In genomic region chr10:58834093-58834674, GRCh38 we compare ENCODE assay signal across 18 cellular contexts.
A peak's percentile ranks its signal among the peaks of the same experiment; 100 is the strongest.
DNase-seq lines count a peak whose midpoint lies in the region; ATAC-seq and TF ChIP-seq lines count a peak whose summit lies in the region.
"Had no signal": no experiment of that assay in that cellular context is flagged by ENCODE, and none has a peak within 500 bp of the region (broad histone marks: within the 10 kb centered on the region; RNA-seq: fewer than 3 reads in every experiment).

No MANE protein-coding gene starts in this region.

- H3K9ac ChIP-seq in rectal smooth muscle tissue (ENCODE audit: low read length), result no peak overlapping the region
- H3K9ac ChIP-seq: BLaER1 treated with 17β-estradiol and CSF1 and Interleukin-3, amounts not matched to agents 10 nM and 100 nM had no signal

- H3K27me3 ChIP-seq in rectal smooth muscle tissue (ENCODE audit: control insufficient read depth, insufficient read depth, low read length), result no peaks in the 10 kb centered on the region
- H3K27me3 ChIP-seq in aorta (ENCODE audit: control insufficient read depth in 1 of 2, insufficient read depth in 2 of 2, low read length in 1 of 2), result no peaks in the 10 kb centered on the region
- no peaks in the 10 kb centered on the region for H3K27me3 ChIP-seq in A673 (replicated peaks; ENCODE audit: insufficient read depth, low read depth, low read length, poor library complexity)
- H3K27me3 ChIP-seq: adrenal gland; BLaER1 treated with 17β-estradiol and CSF1 and Interleukin-3, amounts not matched to agents 10 nM and 100 nM; SJCRH30 had no signal

- DNase-seq in caudate nucleus (lab: John Stamatoyannopoulos, UW) (no peak), left ventricle myocardium superior (no peak), aorta (no peak), NCI-H2196 (lab: John Stamatoyannopoulos, UW; ENCODE audit: unreplicated experiment) (no peak), A673 (ENCODE audit: low spot score) (no peak)
- DNase-seq: activated CD4-positive, CD25-positive, alpha-beta regulatory T cell; adrenal gland; foreskin melanocyte; naive thymus-derived CD8-positive, alpha-beta T cell; NCI-H526 treated with DMSO at 0.1 percent for 48 hours; OCI-M1; SJCRH30; stimulated activated CD4-positive, alpha-beta T cell treated with anti-CD3 and anti-CD28 coated beads, Interleukin-1b, Interleukin-23, amount 100 ng/mL, for 48 hours had no signal

- BruUV-seq in A673 (replicated peaks; lab: Mats Ljungman, UMichigan), result no TSS peak

- 9 to 20% methylated on average over 4 of the region's 4 CpGs for WGBS in aorta, 2 donors

- POLR2A ChIA-PET in A673 (lab: Charles Lee; ENCODE audit: low non-redundant PET), result no interaction called here

- H3K36me3 ChIP-seq in rectal smooth muscle tissue (ENCODE audit: control insufficient read depth, insufficient read depth, low read length), result no peaks in the 10 kb centered on the region
- no peaks in the 10 kb centered on the region for H3K36me3 ChIP-seq in aorta (ENCODE audit: control insufficient read depth in 1 of 2, insufficient read depth in 2 of 2, low read length in 1 of 2)
- H3K36me3 ChIP-seq in A673 (ENCODE audit: insufficient read depth, low read length, poor library complexity, severe bottlenecking), result no peaks in the 10 kb centered on the region
- H3K36me3 ChIP-seq: adrenal gland; BLaER1 treated with 17β-estradiol and CSF1 and Interleukin-3, amounts not matched to agents 10 nM and 100 nM; SJCRH30 had no signal

- H3K4me3 ChIP-seq in rectal smooth muscle tissue (ENCODE audit: low read length), result no peak overlapping the region
- no peak overlapping the region for H3K4me3 ChIP-seq in aorta (ENCODE audit: low read length in 2 of 2)
- no peak overlapping the region for H3K4me3 ChIP-seq in A673 (ENCODE audit: low read depth, low read length, poor library complexity, severe bottlenecking)
- H3K4me3 ChIP-seq: adrenal gland; BLaER1 treated with 17β-estradiol and CSF1 and Interleukin-3, amounts not matched to agents 10 nM and 100 nM; GM23338; lung; SJCRH30 had no signal

- no peaks in the 10 kb centered on the region for H3K9me3 ChIP-seq in aorta (ENCODE audit: control insufficient read depth, low read length)
- H3K9me3 ChIP-seq in A673 (ENCODE audit: low read depth, low read length, poor library complexity, severe bottlenecking), result no peaks in the 10 kb centered on the region
- H3K9me3 ChIP-seq: adrenal gland; BLaER1 treated with 17β-estradiol and CSF1 and Interleukin-3, amounts not matched to agents 10 nM and 100 nM; SJCRH30 had no signal

- CTCF ChIA-PET in A673 (lab: Charles Lee), result no interaction called here

- ATAC-seq in left ventricle myocardium superior (peak; percentile 79), aorta (ENCODE audit: low FRiP score) (peak; percentile 64), HG03354 (IDR thresholded peaks at IDR 0.05; ENCODE audit: poor library complexity, severe bottlenecking, unreplicated experiment) (no peak)
- ATAC-seq: GM23338; naive thymus-derived CD8-positive, alpha-beta T cell had no signal

- H3K27ac ChIP-seq in caudate nucleus (ENCODE audit: low read depth, low read length), result peak overlapping the region; percentile 46
- H3K27ac ChIP-seq in rectal smooth muscle tissue (ENCODE audit: low read depth, low read length), result peak overlapping the region; percentile 35
- H3K27ac ChIP-seq in aorta (ENCODE audit: low read depth in 1 of 2, low read length in 2 of 2), result no peak overlapping the region
- H3K27ac ChIP-seq in A673 (ENCODE audit: low read depth, low read length, poor library complexity, severe bottlenecking), result no peak overlapping the region
- H3K27ac ChIP-seq: BLaER1 treated with 17β-estradiol and CSF1 and Interleukin-3, amounts not matched to agents 10 nM and 100 nM; SJCRH30 had no signal

- no peaks in the 10 kb centered on the region for H3K4me1 ChIP-seq in rectal smooth muscle tissue (ENCODE audit: control insufficient read depth, insufficient read depth, low read length)
- H3K4me1 ChIP-seq in aorta (ENCODE audit: control insufficient read depth in 1 of 2, insufficient read depth in 2 of 2, low read length in 2 of 2), result no peaks in the 10 kb centered on the region
- no peaks in the 10 kb centered on the region for H3K4me1 ChIP-seq in A673 (ENCODE audit: insufficient read depth, low read length, poor library complexity, severe bottlenecking)
- H3K4me1 ChIP-seq: BLaER1 treated with 17β-estradiol and CSF1 and Interleukin-3, amounts not matched to agents 10 nM and 100 nM; SJCRH30 had no signal

- TF ChIP-seq CTCF in A673 (conservative IDR thresholded peaks at IDR 0.05; ENCODE audit: low read depth, low read length), result no peak

- intact Hi-C loops in left ventricle myocardium superior (cut with micrococcal nuclease), result no loop called here
- intact Hi-C loops in aorta (cut with DNase I), result no loop called here
- intact Hi-C loops in A673 (cut with micrococcal nuclease; ENCODE audit: unreplicated experiment), result no loop called here

Comparison
In these comparisons a context has a peak if more than half of its experiments do, and no peak if none do; other contexts are left out.
1. H3K27ac ChIP-seq: peak in caudate nucleus (single experiment) and rectal smooth muscle tissue (single experiment); none in aorta (0 of 2) and A673 (single experiment).